1 cellular context compared by ENCODE assay signal in genomic region chr17:48603959-48604769, GRCh38.
TF ChIP-seq lines count a peak whose summit lies in the region.

No MANE protein-coding gene starts in this region.

TF ChIP-seq in K562, 482 proteins besides CTCF, POLR2A, EP300 and RAD21 (continued from another document):
- TF ChIP-seq ZNF407 (IDR thresholded peaks at IDR 0.05; ENCODE audit: low read depth), result peak; percentile 69
